ENCODE assay signal across 28 cellular contexts in genomic region chr20:43387737-43388136, GRCh38.
"Had no signal": no experiment of that assay in that cellular context is flagged by ENCODE, and none has a peak within 500 bp of the region (broad histone marks: within the 10 kb centered on the region; RNA-seq: fewer than 3 reads in every experiment).

No MANE protein-coding gene starts in this region.

- H3K27me3 ChIP-seq: ascending aorta, right lobe of liver, tibial nerve had no signal

- ATAC-seq: right lobe of liver; stimulated activated naive B cell treated with anti-CD40 and anti-IgM and Interleukin-4, amounts not matched to agents 10 μg/mL and 1 μg/mL and 100 μg/mL, for 72 hours; T-helper 17 cell; WTC11 had no signal

- H3K4me3 ChIP-seq: ascending aorta, coronary artery, dorsolateral prefrontal cortex, right lobe of liver, stomach, suprapubic skin, tibial nerve had no signal

- H3K27ac ChIP-seq: ascending aorta, dorsolateral prefrontal cortex, neutrophil, right lobe of liver, suprapubic skin had no signal

- H3K9me3 ChIP-seq: ascending aorta, neutrophil, right lobe of liver, stomach, suprapubic skin had no signal

- DNase-seq: activated CD4-positive, alpha-beta memory T cell treated with anti-CD3 and anti-CD28 coated beads, Interleukin-2, amount 10 ng/mL, durations not matched to agents 7 days and 5 days; activated CD4-positive, alpha-beta T cell treated with anti-CD3 and anti-CD28 coated beads for 1 hour; activated CD4-positive, alpha-beta T cell treated with anti-CD3 and anti-CD28 coated beads, Interleukin-2, amount 10 ng/mL, durations not matched to agents 7 days and 5 days; activated CD8-positive, alpha-beta memory T cell treated with anti-CD3 and anti-CD28 coated beads, Interleukin-2, amount 50 U/mL, for 48 hours; activated gamma-delta T cell; activated naive CD4-positive, alpha-beta T cell treated with anti-CD3 and anti-CD28 coated beads, Interleukin-2, amount 10 ng/mL, durations not matched to agents 7 days and 5 days; activated naive CD8-positive, alpha-beta T cell treated with anti-CD3 and anti-CD28 coated beads, Interleukin-2, amount 10 ng/mL, durations not matched to agents 7 days and 5 days; activated T-cell treated with anti-CD3 and anti-CD28 coated beads, Interleukin-2, amount 50 U/mL, for 24 hours; dorsolateral prefrontal cortex; effector memory CD4-positive, alpha-beta T cell; foreskin fibroblast; hypothalamus; immature natural killer cell; naive B cell; nephron progenitor cell; right lobe of liver; small intestine; stimulated activated CD4-positive, alpha-beta T cell treated with anti-CD3 and anti-CD28 coated beads, Interleukin-2, amount 100 ng/mL, for 24 hours; stimulated activated naive B cell treated with anti-CD40 and anti-IgM and Interleukin-4, amounts not matched to agents 10 μg/mL and 1 μg/mL and 100 μg/mL, for 72 hours; stomach; T-helper 17 cell; T1000 had no signal

- H3K36me3 ChIP-seq: ascending aorta, neutrophil, right lobe of liver, stomach, suprapubic skin, tibial nerve had no signal

- H3K4me1 ChIP-seq: ascending aorta, right lobe of liver, tibial nerve had no signal
